In genomic region chr12:74393265-74393664, GRCh38 we compare ENCODE assay signal across 25 cellular contexts.
"Had no signal": no experiment of that assay in that cellular context is flagged by ENCODE, and none has a peak within 500 bp of the region (broad histone marks: within the 10 kb centered on the region; RNA-seq: fewer than 3 reads in every experiment).

No MANE protein-coding gene starts in this region.

- H3K27ac ChIP-seq: esophagus muscularis mucosa, gastrocnemius medialis, parathyroid adenoma, right lobe of liver, skin epidermis, thyroid gland, upper lobe of right lung had no signal

- H3K4me3 ChIP-seq: esophagus muscularis mucosa, gastrocnemius medialis, right lobe of liver, skin epidermis, thyroid gland, upper lobe of right lung had no signal

- H3K9me3 Mint-ChIP-seq: activated CD4-positive, alpha-beta T cell treated with anti-CD3 and anti-CD28 coated beads, Interleukin-2, amount 10 ng/mL, durations not matched to agents 7 days and 5 days; activated CD8-positive, alpha-beta T cell treated with anti-CD3 and anti-CD28 coated beads for 36 hours; activated T-helper 1 cell treated with anti-CD3 and anti-CD28 coated beads, Interleukin-12 subunit alpha, Interleukin-12 subunit beta, Interleukin-2, Interleukin-4 antibody, amounts not matched to agents 30 ng/mL and 10 ng/mL and 1 ng/mL, durations not matched to agents 14 hours and 24 hours and 36 hours had no signal

- ATAC-seq: activated CD8-positive, alpha-beta T cell treated with anti-CD3 and anti-CD28 coated beads for 36 hours; gastrocnemius medialis; left ventricle myocardium superior; right lobe of liver; T-helper 17 cell; upper lobe of right lung had no signal

- H3K27ac Mint-ChIP-seq: activated CD4-positive, alpha-beta T cell treated with anti-CD3 and anti-CD28 coated beads, Interleukin-2, amount 10 ng/mL, durations not matched to agents 7 days and 5 days; activated CD8-positive, alpha-beta T cell treated with anti-CD3 and anti-CD28 coated beads for 36 hours; activated T-helper 1 cell treated with anti-CD3 and anti-CD28 coated beads, Interleukin-12 subunit alpha, Interleukin-12 subunit beta, Interleukin-2, Interleukin-4 antibody, amounts not matched to agents 30 ng/mL and 10 ng/mL and 1 ng/mL, durations not matched to agents 14 hours and 24 hours and 36 hours; brain; stimulated activated naive CD8-positive, alpha-beta T cell treated with anti-CD3 and anti-CD28 coated beads, Interleukin-15, Interleukin-2, amounts not matched to agents 100 ng/mL and 50 ng/mL, for 24 hours; T-helper 17 cell had no signal

- H3K36me3 Mint-ChIP-seq: brain had no signal

- H3K9me3 ChIP-seq: gastrocnemius medialis, right lobe of liver, thyroid gland, upper lobe of right lung had no signal

- H3K4me1 Mint-ChIP-seq: activated CD4-positive, alpha-beta T cell treated with anti-CD3 and anti-CD28 coated beads, Interleukin-2, amount 10 ng/mL, durations not matched to agents 7 days and 5 days; brain; T-helper 17 cell had no signal

- H3K27me3 Mint-ChIP-seq: activated CD4-positive, alpha-beta T cell treated with anti-CD3 and anti-CD28 coated beads, Interleukin-2, amount 10 ng/mL, durations not matched to agents 7 days and 5 days; activated CD8-positive, alpha-beta T cell treated with anti-CD3 and anti-CD28 coated beads for 36 hours; stimulated activated naive CD8-positive, alpha-beta T cell treated with anti-CD3 and anti-CD28 coated beads, Interleukin-15, Interleukin-2, amounts not matched to agents 100 ng/mL and 50 ng/mL, for 24 hours had no signal

- H3K4me1 ChIP-seq: esophagus muscularis mucosa, gastrocnemius medialis, parathyroid adenoma, right lobe of liver, thyroid gland, upper lobe of right lung had no signal

- H3K27me3 ChIP-seq: esophagus muscularis mucosa, gastrocnemius medialis, right lobe of liver, thyroid gland, upper lobe of right lung had no signal

- H3K36me3 ChIP-seq: esophagus muscularis mucosa, gastrocnemius medialis, right lobe of liver, thyroid gland, upper lobe of right lung had no signal

- H3K4me3 Mint-ChIP-seq: activated CD4-positive, alpha-beta T cell treated with anti-CD3 and anti-CD28 coated beads, Interleukin-2, amount 10 ng/mL, durations not matched to agents 7 days and 5 days; activated CD8-positive, alpha-beta T cell treated with anti-CD3 and anti-CD28 coated beads for 36 hours; activated T-helper 1 cell treated with anti-CD3 and anti-CD28 coated beads, Interleukin-12 subunit alpha, Interleukin-12 subunit beta, Interleukin-2, Interleukin-4 antibody, amounts not matched to agents 30 ng/mL and 10 ng/mL and 1 ng/mL, durations not matched to agents 14 hours and 24 hours and 36 hours; brain; stimulated activated naive CD8-positive, alpha-beta T cell treated with anti-CD3 and anti-CD28 coated beads, Interleukin-15, Interleukin-2, amounts not matched to agents 100 ng/mL and 50 ng/mL, for 24 hours; T-helper 17 cell had no signal

- DNase-seq: activated CD4-positive, alpha-beta T cell treated with anti-CD3 and anti-CD28 coated beads, Interleukin-2, amount 10 ng/mL, durations not matched to agents 7 days and 5 days; activated CD8-positive, alpha-beta T cell treated with anti-CD3 and anti-CD28 coated beads for 36 hours; activated gamma-delta T cell; activated naive CD4-positive, alpha-beta T cell treated with anti-CD3 and anti-CD28 coated beads, Interleukin-2, amount 50 U/mL, for 16 hours; anterior cingulate cortex; central memory CD4-positive, alpha-beta T cell; dermis blood vessel endothelial cell; effector CD8-positive, alpha-beta T cell; gastrocnemius medialis; hippocampal formation; left ventricle myocardium superior; mesenchymal stem cell; nucleus accumbens; right lobe of liver; stimulated activated CD4-positive, alpha-beta T cell treated with anti-CD3 and anti-CD28 coated beads, Interleukin-1b, Interleukin-23, amount 100 ng/mL, for 48 hours; substantia nigra; T-helper 17 cell; thyroid gland; upper lobe of right lung had no signal
